Comparison of ENCODE assay signal across 24 cellular contexts in genomic region chr5:85604378-85604777, GRCh38.
DNase-seq lines count a peak whose midpoint lies in the region; ATAC-seq, FAIRE-seq and TF ChIP-seq lines count a peak whose summit lies in the region.
"Had no signal": no experiment of that assay in that cellular context is flagged by ENCODE, and none has a peak within 500 bp of the region (broad histone marks: within the 10 kb centered on the region; RNA-seq: fewer than 3 reads in every experiment).

No MANE protein-coding gene starts in this region.

- H3K79me2 ChIP-seq in H1 (ENCODE audit: control insufficient read depth in 1 of 2, insufficient read depth in 2 of 2, low read length in 2 of 2) = no peaks in the 10 kb centered on the region

- no peak for TF ChIP-seq EP300 in H1 (IDR thresholded peaks at IDR 0.05; ENCODE audit: borderline replicate concordance in 1 of 2, low read depth in 2 of 2, low read length in 2 of 2)

- no peak overlapping the region for H3K9ac ChIP-seq in H1 (replicated peaks in 1 of 4; ENCODE audit: extremely low read depth in 1 of 4, low read depth in 3 of 4, low read length in 3 of 4)

- H3K27ac ChIP-seq in H1 (ENCODE audit: low read depth, low read length) = no peak overlapping the region

- peak; percentile 64 for ATAC-seq in Right ventricle myocardium inferior
- ATAC-seq: GM23338, HCT116 had no signal

- no peak for TF ChIP-seq RAD21 in H1 (IDR thresholded peaks at IDR 0.05 in 1 of 2, conservative IDR thresholded peaks at IDR 0.05 in 1 of 2; ENCODE audit: low read depth in 2 of 2, low read length in 2 of 2)

- TF ChIP-seq CTCF in LNCaP clone FGC (IDR thresholded peaks at IDR 0.05; ENCODE audit: control insufficient read depth, extremely low read depth, insufficient read depth) = no peak
- TF ChIP-seq CTCF in H1 (IDR thresholded peaks at IDR 0.05; ENCODE audit: control extremely low read depth in 1 of 3, insufficient read depth in 1 of 3, low read depth in 1 of 3, low read length in 3 of 3) = no peak

- H2BK5ac ChIP-seq in H1 (ENCODE audit: low read depth, low read length) = no peak overlapping the region

- H3K4me2 ChIP-seq in H1 (ENCODE audit: insufficient read depth in 1 of 2, low read depth in 2 of 2, low read length in 2 of 2) = no peak overlapping the region
- H3K4me2 ChIP-seq: GM23338 had no signal

- no peak for FAIRE-seq in H1 (lab: Jason Lieb, UNC)
- FAIRE-seq: A204.1, G401.6, GM12891, GM18507, HTR-8/SVneo had no signal

- 100% methylated on average over 1 of the region's 1 CpG; no CpG with 5 or more reads in 1 of the 2 experiments for WGBS in H1 (ENCODE audit: extremely low coverage in 1 of 2, insufficient coverage in 1 of 2, insufficient read length in 1 of 2, insufficient replicate concordance in 2 of 2, low coverage in 1 of 2, low lambda C conversion rate in 2 of 2, missing lambda C conversion rate in 1 of 2), 2 experiments

- DNase-seq in Right ventricle myocardium inferior (ENCODE audit: missing footprints) = no peak
- no peak for DNase-seq in cardiac septum (ENCODE audit: low spot score)
- peak; percentile 41 for DNase-seq in LNCaP clone FGC (ENCODE audit: low read depth)
- DNase-seq in NCI-H446 (lab: John Stamatoyannopoulos, UW) = peak; percentile 58 to 79
- no peak for DNase-seq in H1 (ENCODE audit: low read depth in 1 of 2, low spot score in 2 of 2)
- DNase-seq in middle frontal gyrus (ENCODE audit: extremely low spot score, low spot score) = no peak
- no peak for DNase-seq in stimulated activated CD4-positive, alpha-beta T cell treated with anti-CD3 and anti-CD28 coated beads, Interleukin-12 subunit alpha, Interleukin-12 subunit beta, amount 100 ng/mL, for 4 hours
- DNase-seq: ACHN; BE2C; C1 segment of cervical spinal cord; CD4-positive, CD25-positive, alpha-beta regulatory T cell; CD8-positive, alpha-beta memory T cell; COR-L47; DMS 273 treated with DMSO at 0.1 percent for 48 hours; DMS53; H7; HFFc6 had no signal

- no peaks in the 10 kb centered on the region for H4K20me1 ChIP-seq in H1 (replicated peaks in 1 of 2; ENCODE audit: control insufficient read depth in 1 of 2, insufficient read depth in 2 of 2, low read length in 2 of 2)

- no peak overlapping the region for H3K23ac ChIP-seq in H1 (ENCODE audit: insufficient read length)

- no peaks in the 10 kb centered on the region for H3K4me1 ChIP-seq in H1 (replicated peaks in 1 of 4; ENCODE audit: control insufficient read depth in 3 of 4, insufficient read depth in 4 of 4, low read length in 3 of 4)
- H3K4me1 ChIP-seq: BE2C had no signal

- no peak overlapping the region for H3K56ac ChIP-seq in H1 (replicated peaks; ENCODE audit: insufficient read length, low read depth, low read length)

- no peak overlapping the region for H2AK5ac ChIP-seq in H1 (ENCODE audit: low read depth, low read length)

- H3K4me3 ChIP-seq in LNCaP clone FGC (ENCODE audit: low read depth, low read length) = no peak overlapping the region
- no peak overlapping the region for H3K4me3 ChIP-seq in H1 (ENCODE audit: extremely low read depth in 1 of 4, insufficient read depth in 2 of 4, low read depth in 3 of 4, low read length in 4 of 4)
- H3K4me3 ChIP-seq: GM23338 had no signal

- no peaks in the 10 kb centered on the region for H3K79me1 ChIP-seq in H1 (ENCODE audit: low read depth, low read length)

- POLR2A ChIA-PET in H1 (lab: Charles Lee; ENCODE audit: partially characterized antibody) = no interaction called here

- no peak overlapping the region for H2BK120ac ChIP-seq in H1 (replicated peaks; ENCODE audit: low read depth, low read length)

- no peak for TF ChIP-seq POLR2A in H1 (IDR thresholded peaks at IDR 0.05; ENCODE audit: control extremely low read depth in 1 of 2, low read depth in 2 of 2, low read length in 2 of 2)

- no peak overlapping the region for H4K91ac ChIP-seq in H1 (replicated peaks; ENCODE audit: insufficient read length, low read length)

- peak overlapping the region; percentile 68; the same call in 1 of the 2 replicates for H2AFZ ChIP-seq in H1 (ENCODE audit: low read length)
- H2AFZ ChIP-seq: GM23338 had no signal

- no peak overlapping the region for H4K8ac ChIP-seq in H1 (ENCODE audit: extremely low read depth, insufficient read depth, low read length)

- H2BK12ac ChIP-seq in H1 (ENCODE audit: low read depth, low read length) = no peak overlapping the region

- H3K18ac ChIP-seq in H1 (ENCODE audit: extremely low read depth, low read length) = no peak overlapping the region

- no peaks in the 10 kb centered on the region for H3K9me3 ChIP-seq in H1 (ENCODE audit: insufficient read depth in 2 of 2, low read depth in 1 of 2, low read length in 1 of 2)
- H3K9me3 ChIP-seq: BE2C had no signal

- H3K4ac ChIP-seq in H1 (replicated peaks; ENCODE audit: insufficient read length, low read depth, low read length) = no peak overlapping the region

- no peaks in the 10 kb centered on the region for H3K36me3 ChIP-seq in H1 (ENCODE audit: control insufficient read depth in 2 of 4, insufficient read depth in 4 of 4, low read length in 3 of 4)
- H3K36me3 ChIP-seq: BE2C had no signal

- no peak overlapping the region for H4K5ac ChIP-seq in H1 (ENCODE audit: insufficient read length, low read depth, low read length)

- CTCF ChIA-PET in H1 (lab: Charles Lee; ENCODE audit: partially characterized antibody) = interaction anchor here (1.5 kb wide), 1 partner anchor 9 kb away, joined by 4 read pairs; no protein-coding TSS in a partner anchor

- no peaks in the 10 kb centered on the region for H3K27me3 ChIP-seq in H1 (replicated peaks in 1 of 4; ENCODE audit: control insufficient read depth in 3 of 4, extremely low read depth in 1 of 4, insufficient read depth in 3 of 4, low read length in 3 of 4)
- H3K27me3 ChIP-seq: BE2C had no signal

- no peak overlapping the region for H2BK15ac ChIP-seq in H1 (ENCODE audit: low read length)

- H2BK20ac ChIP-seq in H1 (ENCODE audit: low read length) = no peak overlapping the region

- no peak overlapping the region for H3K14ac ChIP-seq in H1 (ENCODE audit: insufficient read length)

- H3K23me2 ChIP-seq in H1 (ENCODE audit: low read depth, low read length) = no peaks in the 10 kb centered on the region

- intact Hi-C loops in Right ventricle myocardium inferior (cut with DNase I) = no loop called here
- intact Hi-C loops in cardiac septum (cut with DNase I) = no loop called here

TF ChIP-seq in H1, 55 proteins besides CTCF, POLR2A, EP300 and RAD21 (continues in another document):
- no peak for TF ChIP-seq SAP30 (IDR thresholded peaks at IDR 0.05; ENCODE audit: insufficient read depth, insufficient replicate concordance, low read length)
- no peak for TF ChIP-seq SRF (IDR thresholded peaks at IDR 0.05; ENCODE audit: low read depth, low read length)
- no peak for TF ChIP-seq GTF2F1 (IDR thresholded peaks at IDR 0.05; ENCODE audit: borderline replicate concordance, low read depth, low read length)
- no peak for TF ChIP-seq KDM5A (IDR thresholded peaks at IDR 0.05; ENCODE audit: low read length)
- TF ChIP-seq POU5F1 (IDR thresholded peaks at IDR 0.05; ENCODE audit: low read depth, low read length) = no peak
- TF ChIP-seq FOSL1 (IDR thresholded peaks at IDR 0.05; ENCODE audit: insufficient read depth, low read depth, low read length) = no peak
- TF ChIP-seq CTBP2 (IDR thresholded peaks at IDR 0.05; ENCODE audit: borderline replicate concordance, insufficient read depth, insufficient read length, low read length) = no peak
- no peak for TF ChIP-seq ATF3 (IDR thresholded peaks at IDR 0.05; ENCODE audit: insufficient read depth, low read depth, low read length)
- no peak for TF ChIP-seq NRF1 (IDR thresholded peaks at IDR 0.05; ENCODE audit: low read depth, low read length)
- TF ChIP-seq SP4 (IDR thresholded peaks at IDR 0.05; ENCODE audit: low read length) = no peak
- no peak for TF ChIP-seq TBP (IDR thresholded peaks at IDR 0.05; ENCODE audit: low read depth, low read length)
- no peak for TF ChIP-seq TEAD4 (IDR thresholded peaks at IDR 0.05; ENCODE audit: low read depth, low read length)
- no peak for TF ChIP-seq HDAC6 (IDR thresholded peaks at IDR 0.05; ENCODE audit: low read depth, low read length)
- TF ChIP-seq SP1 (IDR thresholded peaks at IDR 0.05; ENCODE audit: low read depth, low read length) = no peak
- TF ChIP-seq KDM1A (IDR thresholded peaks at IDR 0.05; ENCODE audit: borderline replicate concordance, low read length) = no peak
- no peak for TF ChIP-seq EGR1 (IDR thresholded peaks at IDR 0.05; ENCODE audit: borderline replicate concordance, low read depth, low read length)
- no peak for TF ChIP-seq ASH2L (IDR thresholded peaks at IDR 0.05; ENCODE audit: low read length)

Comparison
In these comparisons a context has a peak if more than half of its experiments do, and no peak if none do; other contexts are left out.
1. DNase-seq: peak in LNCaP clone FGC (single experiment) and NCI-H446 (2 of 2); none in Right ventricle myocardium inferior (single experiment), cardiac septum (single experiment), H1 (0 of 2), middle frontal gyrus (single experiment) and stimulated activated CD4-positive, alpha-beta T cell treated with anti-CD3 and anti-CD28 coated beads, Interleukin-12 subunit alpha, Interleukin-12 subunit beta, amount 100 ng/mL, for 4 hours (single experiment).